In the genomic region with DNA sequence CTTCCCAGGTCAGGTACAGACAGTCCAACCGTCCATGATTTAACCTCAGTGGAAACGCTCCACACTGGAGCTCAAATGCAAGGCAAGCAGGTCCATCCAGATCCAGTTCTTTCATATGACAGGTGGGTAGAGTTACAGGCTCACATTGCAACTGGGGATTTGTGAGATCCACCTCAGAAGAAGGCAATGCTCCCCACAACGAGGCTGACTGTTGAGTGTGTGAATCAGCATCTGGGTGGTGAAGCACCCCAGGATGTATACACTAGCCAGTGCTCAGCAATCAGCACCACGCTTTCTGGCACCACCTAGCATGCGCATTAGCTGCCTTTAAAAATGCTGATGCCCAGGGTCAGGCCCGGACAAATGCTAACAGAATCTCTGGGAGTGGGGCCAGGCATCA, we compare ENCODE assay signal across 21 cellular contexts.
A peak's percentile ranks its signal among the peaks of the same experiment; 100 is the strongest.
DNase-seq lines count a peak whose midpoint lies in the region; ATAC-seq, FAIRE-seq and TF ChIP-seq lines count a peak whose summit lies in the region.
"Had no signal": no experiment of that assay in that cellular context is flagged by ENCODE, and none has a peak within 500 bp of the region (broad histone marks: within the 10 kb centered on the region; RNA-seq: fewer than 3 reads in every experiment).

No MANE protein-coding gene starts in this region.

- H3K79me1 ChIP-seq in H1 (ENCODE audit: low read depth, low read length) = no peaks in the 10 kb centered on the region

- no peak overlapping the region for H3K4me2 ChIP-seq in H1 (ENCODE audit: insufficient read depth in 1 of 2, low read depth in 2 of 2, low read length in 2 of 2)
- H3K4me2 ChIP-seq: SK-N-SH had no signal

- no peak overlapping the region for H3K9ac ChIP-seq in H1 (replicated peaks in 1 of 4; ENCODE audit: extremely low read depth in 1 of 4, low read depth in 3 of 4, low read length in 3 of 4)
- H3K9ac ChIP-seq: SK-N-SH had no signal

- H3K27me3 Mint-ChIP-seq in T-helper 17 cell = no peaks in the 10 kb centered on the region

- no peak overlapping the region for H3K56ac ChIP-seq in H1 (replicated peaks; ENCODE audit: insufficient read length, low read depth, low read length)

- H3K18ac ChIP-seq in H1 (ENCODE audit: extremely low read depth, low read length) = peak overlapping the region; percentile 11; the same call in 1 of the 2 replicates

- H3K27ac ChIP-seq in H1 (ENCODE audit: low read depth, low read length) = no peak overlapping the region
- H3K27ac ChIP-seq: C4-2B had no signal

- no peak overlapping the region for H2BK120ac ChIP-seq in H1 (replicated peaks; ENCODE audit: low read depth, low read length)

- no peak for TF ChIP-seq CTCF in H1 (IDR thresholded peaks at IDR 0.05; ENCODE audit: control extremely low read depth in 1 of 3, insufficient read depth in 1 of 3, low read depth in 1 of 3, low read length in 3 of 3)
- no peak for TF ChIP-seq CTCF in GM13976 (IDR thresholded peaks at IDR 0.05; ENCODE audit: borderline replicate concordance, control extremely low read depth, extremely low read depth, insufficient read depth, missing control alignments)

- no peaks in the 10 kb centered on the region; the same call in 1 of the 2 replicates for H3K23me2 ChIP-seq in H1 (ENCODE audit: low read depth, low read length)

- no peak overlapping the region for H2AFZ ChIP-seq in H1 (ENCODE audit: low read length)

- H2BK5ac ChIP-seq in H1 (ENCODE audit: low read depth, low read length) = 0 out of 2 replicates have a peak overlapping the region, but pooled peaks have one; percentile 40

- H3K36me3 ChIP-seq in H1 (ENCODE audit: control insufficient read depth in 2 of 4, insufficient read depth in 4 of 4, low read length in 3 of 4) = no peaks in the 10 kb centered on the region
- H3K36me3 ChIP-seq: MG63 had no signal

- H3K36me3 Mint-ChIP-seq in T-helper 17 cell (ENCODE audit: low read depth) = peaks cover 2% of the 10 kb centered on the region

- no peak for TF ChIP-seq EP300 in H1 (IDR thresholded peaks at IDR 0.05; ENCODE audit: borderline replicate concordance in 1 of 2, low read depth in 2 of 2, low read length in 2 of 2)

- H3K4me3 ChIP-seq in H1 (ENCODE audit: extremely low read depth in 1 of 4, insufficient read depth in 2 of 4, low read depth in 3 of 4, low read length in 4 of 4) = no peak overlapping the region
- H3K4me3 ChIP-seq: MG63 had no signal

- TF ChIP-seq POLR2A in H1 (IDR thresholded peaks at IDR 0.05; ENCODE audit: control extremely low read depth in 1 of 2, low read depth in 2 of 2, low read length in 2 of 2) = no peak

- H4K8ac ChIP-seq in H1 (ENCODE audit: extremely low read depth, insufficient read depth, low read length) = no peak overlapping the region

- H3K9me3 ChIP-seq in T-helper 17 cell (ENCODE audit: control insufficient read depth, low read length, poor library complexity, severe bottlenecking) (no peaks in the 10 kb centered on the region), H1 (ENCODE audit: insufficient read depth in 2 of 2, low read depth in 1 of 2, low read length in 1 of 2) (no peaks in the 10 kb centered on the region)
- H3K9me3 ChIP-seq: MG63, SK-N-SH had no signal

- no peak for TF ChIP-seq RAD21 in H1 (IDR thresholded peaks at IDR 0.05 in 1 of 2, conservative IDR thresholded peaks at IDR 0.05 in 1 of 2; ENCODE audit: low read depth in 2 of 2, low read length in 2 of 2)

- H4K5ac ChIP-seq in H1 (ENCODE audit: insufficient read length, low read depth, low read length) = no peak overlapping the region

- peak; percentile 64 for DNase-seq in activated effector memory CD4-positive, alpha-beta T cell treated with anti-CD3 and anti-CD28 coated beads, Interleukin-2, amount 50 U/mL, for 16 hours
- DNase-seq in activated effector memory CD4-positive, alpha-beta T cell treated with Interleukin-2 at 50 U/mL for 16 hours = no peak
- no peak for DNase-seq in T-helper 17 cell
- no peak for DNase-seq in H1 (ENCODE audit: low read depth in 1 of 2, low spot score in 2 of 2)
- DNase-seq in urothelium cell line (ENCODE audit: low spot score) = no peak
- no peak for DNase-seq in GM13976 (ENCODE audit: low spot score)
- no peak for DNase-seq in T-helper 1 cell
- DNase-seq: Calu3, DMS79 treated with DMSO at 0.1 percent for 48 hours, GF-D8, H7, IMR-90, KG1, MG63, NCI-H446, NCI-H524 treated with DMSO at 0.1 percent for 48 hours, NCI-H774, SK-N-SH, SW 1271 had no signal

- peak overlapping the region; percentile 99 for H3K27ac Mint-ChIP-seq in T-helper 17 cell

- no peaks in the 10 kb centered on the region for H4K20me1 ChIP-seq in H1 (replicated peaks in 1 of 2; ENCODE audit: control insufficient read depth in 1 of 2, insufficient read depth in 2 of 2, low read length in 2 of 2)

- 70% methylated on average over 6 of the region's 6 CpGs; no CpG with 5 or more reads in 1 of the 2 experiments for WGBS in H1 (ENCODE audit: extremely low coverage in 1 of 2, insufficient coverage in 1 of 2, insufficient read length in 1 of 2, insufficient replicate concordance in 2 of 2, low coverage in 1 of 2, low lambda C conversion rate in 2 of 2, missing lambda C conversion rate in 1 of 2), 2 experiments

- H3K14ac ChIP-seq in H1 (ENCODE audit: insufficient read length) = no peak overlapping the region

- H3K23ac ChIP-seq in H1 (ENCODE audit: insufficient read length) = no peak overlapping the region

- POLR2A ChIA-PET in H1 (lab: Charles Lee; ENCODE audit: partially characterized antibody) = no interaction called here

- no peak overlapping the region for H2BK20ac ChIP-seq in H1 (ENCODE audit: low read length)

- no peak overlapping the region for H4K91ac ChIP-seq in H1 (replicated peaks; ENCODE audit: insufficient read length, low read length)

- H3K27me3 ChIP-seq in H1 (replicated peaks in 1 of 4; ENCODE audit: control insufficient read depth in 3 of 4, extremely low read depth in 1 of 4, insufficient read depth in 3 of 4, low read length in 3 of 4) = no peaks in the 10 kb centered on the region
- H3K27me3 ChIP-seq: MG63 had no signal

- in situ Hi-C loops in GM13976 (cut with MboI; ENCODE audit: low sequenced_read_pairs, unreplicated experiment) = no loop called here

- CTCF ChIA-PET in H1 (lab: Charles Lee; ENCODE audit: partially characterized antibody) = interaction anchor here (0.9 to 1.3 kb wide), 2 partner anchors 36 to 95 kb away, joined by 3 to 5 read pairs; no protein-coding TSS in a partner anchor

- H2BK15ac ChIP-seq in H1 (ENCODE audit: low read length) = 0 out of 2 replicates have a peak overlapping the region, but pooled peaks have one; percentile 7

- FAIRE-seq in H1 (lab: Jason Lieb, UNC) (peak; percentile 32), urothelium cell line (lab: Jason Lieb, UNC) (peak; percentile 74)
- FAIRE-seq: GM12891 had no signal

- peak overlapping the region; percentile 40; the same call in 1 of the 2 replicates for H2BK12ac ChIP-seq in H1 (ENCODE audit: low read depth, low read length)

- H3K4me1 Mint-ChIP-seq in T-helper 17 cell = peaks cover 64% of the 10 kb centered on the region

- H3K79me2 ChIP-seq in H1 (ENCODE audit: control insufficient read depth in 1 of 2, insufficient read depth in 2 of 2, low read length in 2 of 2) = no peaks in the 10 kb centered on the region

- H3K4me3 Mint-ChIP-seq in T-helper 17 cell = peak overlapping the region; percentile 47

- no peak overlapping the region for H3K4ac ChIP-seq in H1 (replicated peaks; ENCODE audit: insufficient read length, low read depth, low read length)

- peak; percentile 37 for ATAC-seq in T-helper 17 cell

- peaks cover 1 to 11% (median 8%) of the 10 kb centered on the region in 4 experiments for H3K4me1 ChIP-seq in H1 (replicated peaks in 1 of 4; ENCODE audit: control insufficient read depth in 3 of 4, insufficient read depth in 4 of 4, low read length in 3 of 4)

- no peak overlapping the region for H2AK5ac ChIP-seq in H1 (ENCODE audit: low read depth, low read length)

TF ChIP-seq in H1, 55 proteins besides CTCF, POLR2A, EP300 and RAD21:
- no peak for TF ChIP-seq JUND (IDR thresholded peaks at IDR 0.05; ENCODE audit: low read length)
- TF ChIP-seq SP4 (IDR thresholded peaks at IDR 0.05; ENCODE audit: low read length) = no peak
- TF ChIP-seq CTBP2 (IDR thresholded peaks at IDR 0.05; ENCODE audit: borderline replicate concordance, insufficient read depth, insufficient read length, low read length) = no peak
- TF ChIP-seq ZNF274 (IDR thresholded peaks at IDR 0.05; ENCODE audit: borderline replicate concordance, extremely low read depth, low read length) = no peak
- TF ChIP-seq BCL11A (IDR thresholded peaks at IDR 0.05; ENCODE audit: low read depth in 2 of 2, low read length in 2 of 2) = no peak
- TF ChIP-seq POLR2AphosphoS5 (IDR thresholded peaks at IDR 0.05; ENCODE audit: low read depth, low read length) = no peak
- TF ChIP-seq FOSL1 (IDR thresholded peaks at IDR 0.05; ENCODE audit: insufficient read depth, low read depth, low read length) = no peak
- no peak for TF ChIP-seq EZH2 (IDR thresholded peaks at IDR 0.05; ENCODE audit: low read depth, low read length, severe bottlenecking)
- TF ChIP-seq NANOG (IDR thresholded peaks at IDR 0.05; ENCODE audit: insufficient read depth, low read depth, low read length, poor library complexity, severe bottlenecking) = no peak
- TF ChIP-seq, protein P1, sequence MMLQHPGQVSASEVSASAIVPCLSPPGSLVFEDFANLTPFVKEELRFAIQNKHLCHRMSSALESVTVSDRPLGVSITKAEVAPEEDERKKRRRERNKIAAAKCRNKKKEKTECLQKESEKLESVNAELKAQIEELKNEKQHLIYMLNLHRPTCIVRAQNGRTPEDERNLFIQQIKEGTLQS (IDR thresholded peaks at IDR 0.05; ENCODE audit: insufficient read depth, low read depth, low read length) = no peak
- no peak for TF ChIP-seq CEBPB (IDR thresholded peaks at IDR 0.05; ENCODE audit: low read depth, low read length)
- TF ChIP-seq CBX8 (IDR thresholded peaks at IDR 0.05; ENCODE audit: borderline replicate concordance, low read depth, low read length) = no peak
- no peak for TF ChIP-seq SIN3A (conservative IDR thresholded peaks at IDR 0.05 in 1 of 2, IDR thresholded peaks at IDR 0.05 in 1 of 2; ENCODE audit: low read depth in 1 of 2, low read length in 2 of 2)
